Comparison of ENCODE assay signal across 23 cellular contexts in genomic region chr17:42547001-42547461, GRCh38. TPM values are rescaled to one million over a fixed set of nuclear protein-coding genes. Genes with fewer than 3 reads are reported as not detected.
A peak's percentile ranks its signal among the peaks of the same experiment; 100 is the strongest.
DNase-seq lines count a peak whose midpoint lies in the region; ATAC-seq, FAIRE-seq and TF ChIP-seq lines count a peak whose summit lies in the region.
"Had no signal": no experiment of that assay in that cellular context is flagged by ENCODE, and none has a peak within 500 bp of the region (broad histone marks: within the 10 kb centered on the region; RNA-seq: fewer than 3 reads in every experiment).

No MANE protein-coding gene starts in this region.

- no peak for TF ChIP-seq EP300 in HepG2 (IDR thresholded peaks at IDR 0.05; ENCODE audit: low read depth in 2 of 2, low read length in 2 of 2)
- no peak for TF ChIP-seq EP300 in HepG2 (CRISPR knock-in tag; IDR thresholded peaks at IDR 0.05; ENCODE audit: borderline replicate concordance)

- H3K4me3 ChIP-seq in HepG2 (replicated peaks in 1 of 3; ENCODE audit: insufficient read depth in 1 of 3, low read depth in 2 of 3, low read length in 3 of 3) (no peak overlapping the region), right lobe of liver (no peak overlapping the region)

- H3K9me3 ChIP-seq in HepG2 (ENCODE audit: low read length), result no peaks in the 10 kb centered on the region
- H3K9me3 ChIP-seq in right lobe of liver, result no peaks in the 10 kb centered on the region

- H3K4me2 ChIP-seq in HepG2 (ENCODE audit: low read depth, low read length), result no peak overlapping the region

- H3K4me3 Mint-ChIP-seq in chondrocyte (ENCODE audit: unreplicated experiment) (no peak overlapping the region), memory B cell (peak overlapping the region; percentile 39), type B pancreatic cell (peak overlapping the region; percentile 36)
- H3K4me3 Mint-ChIP-seq: activated naive CD8-positive, alpha-beta T cell had no signal

- TF ChIP-seq RAD21 in HepG2 (CRISPR knock-in tag; IDR thresholded peaks at IDR 0.05), result no peak

- H3K27me3 ChIP-seq in HepG2 (ENCODE audit: control insufficient read depth in 1 of 2, insufficient read depth in 2 of 2, low read length in 2 of 2) (no peaks in the 10 kb centered on the region), right lobe of liver (no peaks in the 10 kb centered on the region)

- H3K36me3 ChIP-seq in HepG2 (replicated peaks in 1 of 2; ENCODE audit: control insufficient read depth in 1 of 2, insufficient read depth in 2 of 2, low read length in 2 of 2) (peaks cover 0 to 14% of the 10 kb centered on the region in 2 experiments; a peak in 3 of 5 replicates), right lobe of liver (peaks cover 0 to 11% (median 3%) of the 10 kb centered on the region in 4 donors)

- H3K27ac Mint-ChIP-seq in chondrocyte (ENCODE audit: unreplicated experiment), result peak overlapping the region; percentile 59
- no peak overlapping the region for H3K27ac Mint-ChIP-seq in memory B cell
- no peak overlapping the region for H3K27ac Mint-ChIP-seq in type B pancreatic cell
- H3K27ac Mint-ChIP-seq: activated naive CD8-positive, alpha-beta T cell; activated T-helper 2 cell treated with anti-CD3 and anti-CD28 coated beads, Interferon-gamma antibody, Interleukin-2, Interleukin-4, amounts not matched to agents 10 μg/mL and 5 μg/mL and 100 μg/mL, durations not matched to agents 14 hours and 24 hours and 36 hours; effector memory CD8-positive, alpha-beta T cell; naive thymus-derived CD8-positive, alpha-beta T cell; T-cell had no signal

- no peaks in the 10 kb centered on the region for H4K20me1 ChIP-seq in HepG2 (ENCODE audit: insufficient read depth, low read length)

- no peaks in the 10 kb centered on the region for H3K4me1 Mint-ChIP-seq in chondrocyte (ENCODE audit: low read depth)
- peaks cover 12% of the 10 kb centered on the region for H3K4me1 Mint-ChIP-seq in memory B cell
- H3K4me1 Mint-ChIP-seq in type B pancreatic cell (ENCODE audit: unreplicated experiment), result peaks cover 4% of the 10 kb centered on the region

- H3K27me3 Mint-ChIP-seq in chondrocyte (ENCODE audit: low read depth) (no peaks in the 10 kb centered on the region), memory B cell (no peaks in the 10 kb centered on the region), type B pancreatic cell (no peaks in the 10 kb centered on the region)
- H3K27me3 Mint-ChIP-seq: activated naive CD8-positive, alpha-beta T cell; effector memory CD8-positive, alpha-beta T cell; naive thymus-derived CD8-positive, alpha-beta T cell; T-cell had no signal

- in situ Hi-C loops in HepG2 (cut with HindIII; ENCODE audit: extremely low pct_ligation_motif_present, low pct_unique_long_range_greater_than_20kb), result no loop called here

- POLR2A ChIA-PET in HepG2 (lab: Yijun Ruan, JAX), result interaction anchor here (2.6 to 6.1 kb wide), 2 partner anchors 10 to 17 kb away, joined by 15 to 45 read pairs; partner anchors contain the start of gene NAGLU

- no peak; a peak in 1 of 4 replicates for TF ChIP-seq POLR2A in HepG2 (IDR thresholded peaks at IDR 0.05; ENCODE audit: insufficient read depth in 1 of 2, low read depth in 2 of 2, low read length in 2 of 2)
- TF ChIP-seq POLR2A in right lobe of liver (IDR thresholded peaks at IDR 0.05), result no peak

- peaks cover 65% of the 10 kb centered on the region for H3K4me1 ChIP-seq in HepG2 (ENCODE audit: insufficient read depth, low read length)
- peaks cover 0 to 27% (median 13%) of the 10 kb centered on the region in 4 donors for H3K4me1 ChIP-seq in right lobe of liver

- H3K36me3 Mint-ChIP-seq in chondrocyte (ENCODE audit: low read depth) (peaks cover 3% of the 10 kb centered on the region), memory B cell (no peaks in the 10 kb centered on the region), type B pancreatic cell (no peaks in the 10 kb centered on the region)
- H3K36me3 Mint-ChIP-seq: activated naive CD8-positive, alpha-beta T cell; T-cell had no signal

- CTCF ChIA-PET in HepG2 (lab: Yijun Ruan, JAX; ENCODE audit: low intra/inter-chr PET ratio, low total read pairs), result no interaction called here

- H3K27ac ChIP-seq in HepG2 (ENCODE audit: extremely low read length, insufficient read depth, low read length), result no peak overlapping the region
- no peak overlapping the region for H3K27ac ChIP-seq in right lobe of liver

- peak; percentile 3 for ATAC-seq in HepG2
- no peak for ATAC-seq in right lobe of liver
- ATAC-seq in memory B cell (ENCODE audit: low read depth), result no peak
- ATAC-seq: effector memory CD8-positive, alpha-beta T cell; naive thymus-derived CD8-positive, alpha-beta T cell; PC-3; T-cell had no signal

- no peaks in the 10 kb centered on the region for H3K79me2 ChIP-seq in HepG2 (ENCODE audit: insufficient read depth, low read length)

- FAIRE-seq in HepG2 (lab: Jason Lieb, UNC), result no peak
- FAIRE-seq: colon had no signal

- intact Hi-C loops in HepG2 (cut with micrococcal nuclease; ENCODE audit: unreplicated experiment), result no loop called here
- intact Hi-C loops in right lobe of liver (cut with DNase I), result no loop called here

- BruUV-seq in HepG2 (replicated peaks; lab: Mats Ljungman, UMichigan), result no TSS peak

- H3K9me3 Mint-ChIP-seq in chondrocyte (ENCODE audit: low read depth), result no peaks in the 10 kb centered on the region
- no peaks in the 10 kb centered on the region for H3K9me3 Mint-ChIP-seq in memory B cell
- H3K9me3 Mint-ChIP-seq in type B pancreatic cell, result no peaks in the 10 kb centered on the region
- H3K9me3 Mint-ChIP-seq: activated T-helper 2 cell treated with anti-CD3 and anti-CD28 coated beads, Interferon-gamma antibody, Interleukin-2, Interleukin-4, amounts not matched to agents 10 μg/mL and 5 μg/mL and 100 μg/mL, durations not matched to agents 14 hours and 24 hours and 36 hours; effector memory CD8-positive, alpha-beta T cell; naive thymus-derived CD8-positive, alpha-beta T cell; T-cell had no signal

- DNase-seq in HepG2 (ENCODE audit: low spot score), result no peak
- DNase-seq in right lobe of liver, result no peak
- DNase-seq in chondrocyte (ENCODE audit: low spot score), result no peak
- DNase-seq in memory B cell (ENCODE audit: low spot score in 2 of 2), result no peak
- no peak for DNase-seq in type B pancreatic cell (ENCODE audit: extremely low spot score, unreplicated experiment)
- DNase-seq in COLO829 (ENCODE audit: low spot score), result no peak
- DNase-seq in activated T-cell treated with anti-CD3 and anti-CD28 coated beads, Interleukin-2, amount 50 U/mL, for 48 hours, result no peak
- DNase-seq in NCI-H2029 (lab: John Stamatoyannopoulos, UW), result no peak
- DNase-seq: activated CD4-positive, alpha-beta T cell treated with anti-CD3 and anti-CD28 coated beads for 4 hours; activated CD8-positive, alpha-beta memory T cell treated with anti-CD3 and anti-CD28 coated beads, Interleukin-2, amount 50 U/mL, for 4 hours; DMS79 treated with DMSO at 0.1 percent for 48 hours; effector memory CD8-positive, alpha-beta T cell; GOT3; Kasumi-1; naive thymus-derived CD8-positive, alpha-beta T cell; NCI-H1694 treated with DMSO at 0.1 percent for 48 hours; PC-3; SIG-M5; T-cell had no signal

- H2AFZ ChIP-seq in HepG2 (ENCODE audit: low read length), result no peak overlapping the region

- TF ChIP-seq CTCF in HepG2 (CRISPR knock-in tag; IDR thresholded peaks at IDR 0.05) (no peak), right lobe of liver (IDR thresholded peaks at IDR 0.05) (no peak), chondrocyte (IDR thresholded peaks at IDR 0.05) (no peak), type B pancreatic cell (conservative IDR thresholded peaks at IDR 0.05) (no peak)

- 95% methylated on average over 23 of the region's 23 CpGs for WGBS in HepG2 (ENCODE audit: low lambda C conversion rate)
- 100% methylated on average over 1 of the region's 23 CpGs for WGBS in right lobe of liver (ENCODE audit: insufficient coverage, low coverage, low lambda C conversion rate, missing lambda C conversion rate)

- no peak overlapping the region for H3K9ac ChIP-seq in HepG2 (ENCODE audit: insufficient read depth, low read depth, low read length)

RNA-seq across cellular contexts. Expression of gene HSD17B1, which starts 5.7 kb away (rescaled TPM):
- total RNA-seq in HepG2 (2016; rRNA removed; fragmentation: Illumina TruSeq; extraction: Trizol), result 0.77 and 0.93 TPM in 2 replicates
- total RNA-seq in HepG2 (2016; cell fraction: cytosol; rRNA removed; fragmentation: Illumina TruSeq; extraction: Trizol; ENCODE audit: low read depth), result 0.88 and 1.6 TPM in 2 replicates
- 1.00 and 1.1 TPM in 2 replicates for total RNA-seq in HepG2 (2016; cell fraction: insoluble cytoplasmic fraction; rRNA removed; fragmentation: Illumina TruSeq; extraction: Trizol)
- total RNA-seq in HepG2 (2016; cell fraction: membrane; rRNA removed; fragmentation: Illumina TruSeq; extraction: Trizol), result 0.71 and 0.90 TPM in 2 replicates
- total RNA-seq in HepG2 (2016; cell fraction: nucleus; rRNA removed; fragmentation: Illumina TruSeq; extraction: Trizol), result 0.53 and 1.1 TPM in 2 replicates
- polyA plus RNA-seq in HepG2 (2011; rRNA removed), result 0.34 and 0.54 TPM in 2 replicates
- 0.22 and 0.75 TPM in 2 replicates for polyA plus RNA-seq in HepG2 (2011; cell fraction: cytosol; rRNA removed)
- 2.1 and 2.9 TPM in 2 replicates for polyA plus RNA-seq in HepG2 (2011; cell fraction: nucleus; rRNA removed)
- 3.1 and 4.6 TPM in 2 replicates for polyA plus RNA-seq in HepG2 (2012)
- polyA plus RNA-seq in HepG2 (2016; cell fraction: cytosol; fragmentation: Illumina TruSeq; extraction: Trizol; ENCODE audit: low read depth), result 0.66 and 0.93 TPM in 2 replicates
- 0.40 and 0.55 TPM in 2 replicates for polyA plus RNA-seq in HepG2 (2016; cell fraction: insoluble cytoplasmic fraction; fragmentation: Illumina TruSeq; extraction: Trizol; ENCODE audit: low read depth)
- polyA plus RNA-seq in HepG2 (2016; cell fraction: membrane; fragmentation: Illumina TruSeq; extraction: Trizol; ENCODE audit: low read depth), result 0.49 TPM in 2 replicates
- 1.3 and 1.4 TPM in 2 replicates for polyA plus RNA-seq in HepG2 (2016; cell fraction: nucleus; fragmentation: Illumina TruSeq; extraction: Trizol; ENCODE audit: insufficient read depth, low read depth)
- polyA minus RNA-seq in HepG2 (2011; rRNA and poly(A)+ RNA removed; ENCODE audit: low replicate concordance), result 0.94 and 1.4 TPM in 2 replicates
- polyA minus RNA-seq in HepG2 (2011; cell fraction: cytosol; rRNA and poly(A)+ RNA removed), result 0.62 and 0.89 TPM in 2 replicates
- 1.2 and 1.3 TPM in 2 replicates for polyA minus RNA-seq in HepG2 (2011; cell fraction: nucleus; rRNA and poly(A)+ RNA removed)
- 1 to 10 TPM in 1 of 6 experiments, under 1 TPM in 5; 0.31 to 1.1 (median 0.87) TPM for total RNA-seq in right lobe of liver
- total RNA-seq in chondrocyte, result 1.4 to 2.6 TPM (median 1.4 TPM) in 3 replicates
- 2.2 and 2.7 TPM in 2 replicates for total RNA-seq in type B pancreatic cell (ENCODE audit: low replicate concordance)

RNA-seq across cellular contexts. Expression of gene NAGLU, which starts 11.0 kb away (rescaled TPM):
- total RNA-seq in HepG2 (2016; rRNA removed; fragmentation: Illumina TruSeq; extraction: Trizol) (13.1 and 40.1 TPM in 2 replicates), right lobe of liver (10 to 100 TPM; 36.4 to 81.6 (median 43.7) TPM), chondrocyte (64.5 to 68.7 TPM (median 66.4 TPM) in 3 replicates), type B pancreatic cell (ENCODE audit: low replicate concordance) (24.0 and 26.5 TPM in 2 replicates)
- total RNA-seq in HepG2 (2016; cell fraction: cytosol; rRNA removed; fragmentation: Illumina TruSeq; extraction: Trizol; ENCODE audit: low read depth), result 11.7 and 11.8 TPM in 2 replicates
- total RNA-seq in HepG2 (2016; cell fraction: insoluble cytoplasmic fraction; rRNA removed; fragmentation: Illumina TruSeq; extraction: Trizol), result 11.6 and 40.3 TPM in 2 replicates
- 16.4 and 17.9 TPM in 2 replicates for total RNA-seq in HepG2 (2016; cell fraction: membrane; rRNA removed; fragmentation: Illumina TruSeq; extraction: Trizol)
- total RNA-seq in HepG2 (2016; cell fraction: nucleus; rRNA removed; fragmentation: Illumina TruSeq; extraction: Trizol), result 46.8 and 52.2 TPM in 2 replicates
- polyA plus RNA-seq in HepG2 (2011; rRNA removed), result 28.2 and 29.4 TPM in 2 replicates
- polyA plus RNA-seq in HepG2 (2011; cell fraction: cytosol; rRNA removed), result 19.2 and 36.3 TPM in 2 replicates
- polyA plus RNA-seq in HepG2 (2011; cell fraction: nucleus; rRNA removed), result 76.6 and 98.9 TPM in 2 replicates
- 20.7 and 21.0 TPM in 2 replicates for polyA plus RNA-seq in HepG2 (2012)
- 8.0 and 8.6 TPM in 2 replicates for polyA plus RNA-seq in HepG2 (2016; cell fraction: cytosol; fragmentation: Illumina TruSeq; extraction: Trizol; ENCODE audit: low read depth)
- 12.0 and 16.4 TPM in 2 replicates for polyA plus RNA-seq in HepG2 (2016; cell fraction: insoluble cytoplasmic fraction; fragmentation: Illumina TruSeq; extraction: Trizol; ENCODE audit: low read depth)
- polyA plus RNA-seq in HepG2 (2016; cell fraction: membrane; fragmentation: Illumina TruSeq; extraction: Trizol; ENCODE audit: low read depth), result 11.8 and 12.2 TPM in 2 replicates
- 83.1 and 85.8 TPM in 2 replicates for polyA plus RNA-seq in HepG2 (2016; cell fraction: nucleus; fragmentation: Illumina TruSeq; extraction: Trizol; ENCODE audit: insufficient read depth, low read depth)
- 23.9 and 52.5 TPM in 2 replicates for polyA minus RNA-seq in HepG2 (2011; rRNA and poly(A)+ RNA removed; ENCODE audit: low replicate concordance)
- 17.1 and 17.5 TPM in 2 replicates for polyA minus RNA-seq in HepG2 (2011; cell fraction: cytosol; rRNA and poly(A)+ RNA removed)
- polyA minus RNA-seq in HepG2 (2011; cell fraction: nucleus; rRNA and poly(A)+ RNA removed), result 31.7 and 32.4 TPM in 2 replicates

RNA-seq across cellular contexts. Expression of gene COASY, which starts 14.9 kb away (rescaled TPM):
- total RNA-seq in HepG2 (2016; rRNA removed; fragmentation: Illumina TruSeq; extraction: Trizol) (90.7 and 115 TPM in 2 replicates), right lobe of liver (10 to 100 TPM; 48.1 to 70.5 (median 60.9) TPM), chondrocyte (31.2 to 57.3 TPM (median 37.1 TPM) in 3 replicates), type B pancreatic cell (ENCODE audit: low replicate concordance) (78.0 and 80.8 TPM in 2 replicates)
- total RNA-seq in HepG2 (2016; cell fraction: cytosol; rRNA removed; fragmentation: Illumina TruSeq; extraction: Trizol; ENCODE audit: low read depth), result 22.2 and 24.7 TPM in 2 replicates
- 99.1 and 105 TPM in 2 replicates for total RNA-seq in HepG2 (2016; cell fraction: insoluble cytoplasmic fraction; rRNA removed; fragmentation: Illumina TruSeq; extraction: Trizol)
- 64.5 and 68.5 TPM in 2 replicates for total RNA-seq in HepG2 (2016; cell fraction: membrane; rRNA removed; fragmentation: Illumina TruSeq; extraction: Trizol)
- 102 and 126 TPM in 2 replicates for total RNA-seq in HepG2 (2016; cell fraction: nucleus; rRNA removed; fragmentation: Illumina TruSeq; extraction: Trizol)
- polyA plus RNA-seq in HepG2 (2011; rRNA removed), result 125 and 158 TPM in 2 replicates
- polyA plus RNA-seq in HepG2 (2011; cell fraction: cytosol; rRNA removed), result 60.6 and 76.3 TPM in 2 replicates
- polyA plus RNA-seq in HepG2 (2011; cell fraction: nucleus; rRNA removed), result 464 and 551 TPM in 2 replicates
- 189 and 231 TPM in 2 replicates for polyA plus RNA-seq in HepG2 (2012)
- polyA plus RNA-seq in HepG2 (2016; cell fraction: cytosol; fragmentation: Illumina TruSeq; extraction: Trizol; ENCODE audit: low read depth), result 24.2 and 25.6 TPM in 2 replicates
- polyA plus RNA-seq in HepG2 (2016; cell fraction: insoluble cytoplasmic fraction; fragmentation: Illumina TruSeq; extraction: Trizol; ENCODE audit: low read depth), result 120 and 149 TPM in 2 replicates
- polyA plus RNA-seq in HepG2 (2016; cell fraction: membrane; fragmentation: Illumina TruSeq; extraction: Trizol; ENCODE audit: low read depth), result 59.9 and 61.3 TPM in 2 replicates
- polyA plus RNA-seq in HepG2 (2016; cell fraction: nucleus; fragmentation: Illumina TruSeq; extraction: Trizol; ENCODE audit: insufficient read depth, low read depth), result 256 and 260 TPM in 2 replicates
- 127 and 141 TPM in 2 replicates for polyA minus RNA-seq in HepG2 (2011; rRNA and poly(A)+ RNA removed; ENCODE audit: low replicate concordance)
- polyA minus RNA-seq in HepG2 (2011; cell fraction: cytosol; rRNA and poly(A)+ RNA removed), result 69.1 and 69.4 TPM in 2 replicates
- polyA minus RNA-seq in HepG2 (2011; cell fraction: nucleus; rRNA and poly(A)+ RNA removed), result 69.1 and 80.1 TPM in 2 replicates

RNA-seq across cellular contexts. Expression of gene MLX, which starts 19.9 kb away (rescaled TPM):
- total RNA-seq in HepG2 (2016; rRNA removed; fragmentation: Illumina TruSeq; extraction: Trizol), result 38.9 and 40.2 TPM in 2 replicates
- 28.0 and 30.5 TPM in 2 replicates for total RNA-seq in HepG2 (2016; cell fraction: cytosol; rRNA removed; fragmentation: Illumina TruSeq; extraction: Trizol; ENCODE audit: low read depth)
- 37.2 and 39.5 TPM in 2 replicates for total RNA-seq in HepG2 (2016; cell fraction: insoluble cytoplasmic fraction; rRNA removed; fragmentation: Illumina TruSeq; extraction: Trizol)
- total RNA-seq in HepG2 (2016; cell fraction: membrane; rRNA removed; fragmentation: Illumina TruSeq; extraction: Trizol), result 34.6 and 39.3 TPM in 2 replicates
- 34.5 and 44.1 TPM in 2 replicates for total RNA-seq in HepG2 (2016; cell fraction: nucleus; rRNA removed; fragmentation: Illumina TruSeq; extraction: Trizol)
- polyA plus RNA-seq in HepG2 (2011; rRNA removed), result 74.4 and 85.4 TPM in 2 replicates
- 53.2 and 55.1 TPM in 2 replicates for polyA plus RNA-seq in HepG2 (2011; cell fraction: cytosol; rRNA removed)
- polyA plus RNA-seq in HepG2 (2011; cell fraction: nucleus; rRNA removed), result 173 and 195 TPM in 2 replicates
- polyA plus RNA-seq in HepG2 (2012), result 41.9 and 49.7 TPM in 2 replicates
- polyA plus RNA-seq in HepG2 (2016; cell fraction: cytosol; fragmentation: Illumina TruSeq; extraction: Trizol; ENCODE audit: low read depth), result 14.9 and 18.6 TPM in 2 replicates
- 55.1 and 57.7 TPM in 2 replicates for polyA plus RNA-seq in HepG2 (2016; cell fraction: insoluble cytoplasmic fraction; fragmentation: Illumina TruSeq; extraction: Trizol; ENCODE audit: low read depth)
- polyA plus RNA-seq in HepG2 (2016; cell fraction: membrane; fragmentation: Illumina TruSeq; extraction: Trizol; ENCODE audit: low read depth), result 24.6 and 25.0 TPM in 2 replicates
- polyA plus RNA-seq in HepG2 (2016; cell fraction: nucleus; fragmentation: Illumina TruSeq; extraction: Trizol; ENCODE audit: insufficient read depth, low read depth), result 99.9 and 109 TPM in 2 replicates
- 81.6 and 104 TPM in 2 replicates for polyA minus RNA-seq in HepG2 (2011; rRNA and poly(A)+ RNA removed; ENCODE audit: low replicate concordance)
- 29.7 and 33.3 TPM in 2 replicates for polyA minus RNA-seq in HepG2 (2011; cell fraction: cytosol; rRNA and poly(A)+ RNA removed)
- polyA minus RNA-seq in HepG2 (2011; cell fraction: nucleus; rRNA and poly(A)+ RNA removed), result 50.6 and 76.5 TPM in 2 replicates
- 10 to 100 TPM; 34.5 to 46.2 (median 35.2) TPM for total RNA-seq in right lobe of liver
- 30.1 to 37.0 TPM (median 30.3 TPM) in 3 replicates for total RNA-seq in chondrocyte
- total RNA-seq in type B pancreatic cell (ENCODE audit: low replicate concordance), result 31.3 and 32.3 TPM in 2 replicates

RNA-seq across cellular contexts. Expression of gene PSMC3IP, which starts 30.5 kb away (rescaled TPM):
- 20.1 and 22.4 TPM in 2 replicates for total RNA-seq in HepG2 (2016; rRNA removed; fragmentation: Illumina TruSeq; extraction: Trizol)
- 25.7 and 27.1 TPM in 2 replicates for total RNA-seq in HepG2 (2016; cell fraction: cytosol; rRNA removed; fragmentation: Illumina TruSeq; extraction: Trizol; ENCODE audit: low read depth)
- total RNA-seq in HepG2 (2016; cell fraction: insoluble cytoplasmic fraction; rRNA removed; fragmentation: Illumina TruSeq; extraction: Trizol), result 19.5 and 23.7 TPM in 2 replicates
- total RNA-seq in HepG2 (2016; cell fraction: membrane; rRNA removed; fragmentation: Illumina TruSeq; extraction: Trizol), result 36.3 and 38.4 TPM in 2 replicates
- 19.9 and 24.0 TPM in 2 replicates for total RNA-seq in HepG2 (2016; cell fraction: nucleus; rRNA removed; fragmentation: Illumina TruSeq; extraction: Trizol)
- 5.5 and 6.5 TPM in 2 replicates for polyA plus RNA-seq in HepG2 (2011; rRNA removed)
- 3.1 and 3.3 TPM in 2 replicates for polyA plus RNA-seq in HepG2 (2011; cell fraction: cytosol; rRNA removed)
- 15.1 and 18.7 TPM in 2 replicates for polyA plus RNA-seq in HepG2 (2011; cell fraction: nucleus; rRNA removed)
- polyA plus RNA-seq in HepG2 (2012), result 6.5 and 8.5 TPM in 2 replicates
- 36.9 and 41.0 TPM in 2 replicates for polyA plus RNA-seq in HepG2 (2016; cell fraction: cytosol; fragmentation: Illumina TruSeq; extraction: Trizol; ENCODE audit: low read depth)
- 31.0 and 31.1 TPM in 2 replicates for polyA plus RNA-seq in HepG2 (2016; cell fraction: insoluble cytoplasmic fraction; fragmentation: Illumina TruSeq; extraction: Trizol; ENCODE audit: low read depth)
- polyA plus RNA-seq in HepG2 (2016; cell fraction: membrane; fragmentation: Illumina TruSeq; extraction: Trizol; ENCODE audit: low read depth), result 41.0 and 42.1 TPM in 2 replicates
- polyA plus RNA-seq in HepG2 (2016; cell fraction: nucleus; fragmentation: Illumina TruSeq; extraction: Trizol; ENCODE audit: insufficient read depth, low read depth), result 56.5 and 60.1 TPM in 2 replicates
- polyA minus RNA-seq in HepG2 (2011; rRNA and poly(A)+ RNA removed; ENCODE audit: low replicate concordance), result 2.7 and 15.4 TPM in 2 replicates
- polyA minus RNA-seq in HepG2 (2011; cell fraction: cytosol; rRNA and poly(A)+ RNA removed), result 1.6 and 2.4 TPM in 2 replicates
- polyA minus RNA-seq in HepG2 (2011; cell fraction: nucleus; rRNA and poly(A)+ RNA removed), result 9.1 and 9.4 TPM in 2 replicates
- total RNA-seq in right lobe of liver, result 1 to 10 TPM in 2 of 6 experiments, under 1 TPM in 4; 0.26 to 2.4 (median 0.76) TPM
- 4.9 to 13.0 TPM (median 6.1 TPM) in 3 replicates for total RNA-seq in chondrocyte
- total RNA-seq in type B pancreatic cell (ENCODE audit: low replicate concordance), result 10.6 and 22.6 TPM in 2 replicates
- polyA plus RNA-seq: CD14-positive monocyte had no signal
